In genomic region chr9:96565684-96566360, GRCh38 we compare ENCODE assay signal across 1 cellular context.
TF ChIP-seq lines count a peak whose summit lies in the region.

No MANE protein-coding gene starts in this region.

TF ChIP-seq in IMR-90, 13 proteins besides CTCF, POLR2A, EP300 and RAD21 (continued from another document):
- TF ChIP-seq NFE2L2 (IDR thresholded peaks at IDR 0.05; ENCODE audit: low read depth, low read length) (no peak), RFX5 (IDR thresholded peaks at IDR 0.05; ENCODE audit: low read depth, low read length) (no peak), RCOR1 (IDR thresholded peaks at IDR 0.05; ENCODE audit: insufficient replicate concordance, low read length) (no peak), BHLHE40 (IDR thresholded peaks at IDR 0.05; ENCODE audit: low read depth, low read length) (no peak)
TF ChIP-seq in IMR-90: peak in this region for 0.
